In the genomic region with DNA sequence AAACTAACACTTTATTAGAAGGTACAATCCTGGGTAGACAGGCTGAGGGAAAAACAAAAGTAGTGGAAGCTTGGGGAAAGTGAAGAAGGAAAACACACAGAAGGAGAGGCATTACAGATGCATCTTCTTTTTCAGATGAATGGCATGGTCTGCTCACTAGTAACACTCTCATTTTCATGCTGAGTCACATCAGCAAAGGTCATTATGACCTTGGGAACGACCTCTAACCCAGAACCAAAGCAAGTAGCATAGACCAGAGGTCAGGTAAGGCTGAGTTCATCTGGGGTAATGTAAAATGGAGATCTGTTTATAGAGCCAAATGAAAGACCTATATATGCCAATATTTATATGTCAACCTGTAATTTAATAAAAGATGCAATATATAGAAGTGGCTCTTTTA, we compare ENCODE assay signal across 2 cellular contexts.
A peak's percentile ranks its signal among the peaks of the same experiment; 100 is the strongest.
TF ChIP-seq lines count a peak whose summit lies in the region.

No MANE protein-coding gene starts in this region.

TF ChIP-seq in HepG2, 621 proteins besides CTCF, POLR2A, EP300 and RAD21:
- TF ChIP-seq RXRB (CRISPR knock-in tag; IDR thresholded peaks at IDR 0.05; ENCODE audit: borderline replicate concordance) (peak; percentile 58), ESRRA (CRISPR knock-in tag; IDR thresholded peaks at IDR 0.05; ENCODE audit: low read depth) (peak; percentile 98), PHF21A (CRISPR knock-in tag; IDR thresholded peaks at IDR 0.05) (no peak), RARA (CRISPR knock-in tag; IDR thresholded peaks at IDR 0.05) (0 out of 2 replicates have a peak, but pooled peaks have one; percentile 12), NR2C2 (CRISPR knock-in tag; IDR thresholded peaks at IDR 0.05; ENCODE audit: borderline replicate concordance) (0 out of 2 replicates have a peak, but pooled peaks have one; percentile 44), HNF4A (CRISPR knock-in tag; IDR thresholded peaks at IDR 0.05) (peak; percentile 40; the same call in 1 of the 2 replicates), NFE2L2 (IDR thresholded peaks at IDR 0.05; ENCODE audit: low read length) (peak; percentile 55), ZNF34 (CRISPR knock-in tag; IDR thresholded peaks at IDR 0.05; ENCODE audit: borderline replicate concordance) (no peak)
- TF ChIP-seq, protein P1, sequence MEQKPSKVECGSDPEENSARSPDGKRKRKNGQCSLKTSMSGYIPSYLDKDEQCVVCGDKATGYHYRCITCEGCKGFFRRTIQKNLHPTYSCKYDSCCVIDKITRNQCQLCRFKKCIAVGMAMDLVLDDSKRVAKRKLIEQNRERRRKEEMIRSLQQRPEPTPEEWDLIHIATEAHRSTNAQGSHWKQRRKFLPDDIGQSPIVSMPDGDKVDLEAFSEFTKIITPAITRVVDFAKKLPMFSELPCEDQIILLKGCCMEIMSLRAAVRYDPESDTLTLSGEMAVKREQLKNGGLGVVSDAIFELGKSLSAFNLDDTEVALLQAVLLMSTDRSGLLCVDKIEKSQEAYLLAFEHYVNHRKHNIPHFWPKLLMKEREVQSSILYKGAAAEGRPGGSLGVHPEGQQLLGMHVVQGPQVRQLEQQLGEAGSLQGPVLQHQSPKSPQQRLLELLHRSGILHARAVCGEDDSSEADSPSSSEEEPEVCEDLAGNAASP (CRISPR knock-in tag; IDR thresholded peaks at IDR 0.05; ENCODE audit: borderline replicate concordance): peak; percentile 88; the same call in 1 of the 2 replicates

TF ChIP-seq in H1, 55 proteins besides CTCF, POLR2A, EP300 and RAD21:
- TF ChIP-seq GABPA (IDR thresholded peaks at IDR 0.05; ENCODE audit: borderline replicate concordance, insufficient read depth, low read length) (no peak), TAF1 (IDR thresholded peaks at IDR 0.05; ENCODE audit: low read depth, low read length) (no peak), SRF (IDR thresholded peaks at IDR 0.05; ENCODE audit: low read depth, low read length) (no peak), SUZ12 (IDR thresholded peaks at IDR 0.05; ENCODE audit: low read length) (no peak), RBBP5 (IDR thresholded peaks at IDR 0.05; ENCODE audit: borderline replicate concordance, low read depth, low read length) (no peak), BACH1 (IDR thresholded peaks at IDR 0.05; ENCODE audit: low read length) (no peak), NANOG (IDR thresholded peaks at IDR 0.05; ENCODE audit: insufficient read depth, low read depth, low read length, poor library complexity, severe bottlenecking) (no peak), FOSL1 (IDR thresholded peaks at IDR 0.05; ENCODE audit: insufficient read depth, low read depth, low read length) (no peak), RNF2 (IDR thresholded peaks at IDR 0.05; ENCODE audit: borderline replicate concordance, low read depth, low read length, missing control alignments, poor library complexity, severe bottlenecking) (no peak)
